ENCODE assay signal across 12 cellular contexts in the genomic region with DNA sequence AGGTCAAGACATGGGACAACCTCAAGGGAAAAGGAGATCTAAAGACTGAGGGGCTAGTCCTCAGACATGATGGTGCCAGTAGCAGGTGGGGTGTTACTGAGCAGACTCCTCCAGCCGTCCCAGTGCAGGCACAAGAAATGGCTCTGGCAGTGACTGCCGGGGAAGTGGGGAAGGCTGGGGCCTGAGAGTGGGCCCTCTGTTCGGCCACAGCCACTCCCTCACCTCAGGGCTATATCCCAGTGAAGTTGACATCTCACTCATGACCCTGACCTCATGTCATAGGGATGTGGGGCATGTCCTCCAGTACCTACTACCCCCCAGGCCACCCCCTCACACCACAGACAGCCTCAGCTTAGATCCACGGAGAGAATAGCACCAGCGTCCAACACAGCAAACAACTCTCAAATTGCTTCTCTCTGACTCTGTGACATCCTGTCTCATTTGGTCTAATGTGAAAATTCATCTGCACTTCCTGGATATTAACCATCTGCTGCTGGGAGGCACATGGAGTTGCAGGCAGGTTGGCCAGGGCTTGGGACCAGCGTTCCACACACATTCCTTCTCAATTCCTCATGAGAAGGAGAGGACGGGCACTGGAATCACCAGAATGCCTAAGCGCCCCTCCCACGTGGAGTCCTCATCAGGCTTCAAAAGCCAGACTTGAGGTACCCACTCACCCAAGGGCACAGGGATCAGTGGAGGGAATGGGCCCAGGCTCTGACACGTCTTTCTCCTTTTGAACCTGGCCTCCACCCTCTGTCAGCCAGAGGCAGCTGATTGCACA.
DNase-seq lines count a peak whose midpoint lies in the region; ATAC-seq and TF ChIP-seq lines count a peak whose summit lies in the region.
"Had no signal": no experiment of that assay in that cellular context is flagged by ENCODE, and none has a peak within 500 bp of the region (broad histone marks: within the 10 kb centered on the region; RNA-seq: fewer than 3 reads in every experiment).

No MANE protein-coding gene starts in this region.

- TF ChIP-seq CTCF in epithelial cell of proximal tubule (conservative IDR thresholded peaks at IDR 0.05; ENCODE audit: low read depth, low read length) = no peak

- no peak overlapping the region for H3K4me3 ChIP-seq in epithelial cell of proximal tubule (ENCODE audit: low read depth, low read length)
- H3K4me3 ChIP-seq: cardiac muscle cell, SJSA1 had no signal

- ATAC-seq in GM21825 (IDR thresholded peaks at IDR 0.05; ENCODE audit: unreplicated experiment) = no peak
- ATAC-seq: activated CD4-positive, alpha-beta T cell treated with anti-CD3 and anti-CD28 coated beads for 36 hours had no signal

- peak; percentile 25 for DNase-seq in DMS 273 (lab: John Stamatoyannopoulos, UW; ENCODE audit: unreplicated experiment)
- no peak for DNase-seq in DMS 273 treated with DMSO at 0.1 percent for 48 hours (lab: John Stamatoyannopoulos, UW)
- peak; percentile 55 for DNase-seq in NCI-H226
- peak; percentile 43 for DNase-seq in epithelial cell of proximal tubule (ENCODE audit: low read depth)
- peak; percentile 85 for DNase-seq in renal cortical epithelial cell (ENCODE audit: low read depth)
- DNase-seq in activated CD4-positive, CD25-positive, alpha-beta regulatory T cell (lab: John Stamatoyannopoulos, UW) = no peak
- no peak for DNase-seq in mucosa of gallbladder (ENCODE audit: low spot score)
- DNase-seq: activated CD4-positive, alpha-beta T cell treated with anti-CD3 and anti-CD28 coated beads for 36 hours; NCI-H526 treated with DMSO at 0.1 percent for 48 hours had no signal

Comparison
In these comparisons a context has a peak if more than half of its experiments do, and no peak if none do; other contexts are left out.
1. DNase-seq: peak in DMS 273 (single experiment), NCI-H226 (single experiment), epithelial cell of proximal tubule (single experiment) and renal cortical epithelial cell (single experiment); none in DMS 273 treated with DMSO at 0.1 percent for 48 hours (single experiment), activated CD4-positive, CD25-positive, alpha-beta regulatory T cell (0 of 4) and mucosa of gallbladder (single experiment).